8 cellular contexts compared by ENCODE assay signal in the genomic region with DNA sequence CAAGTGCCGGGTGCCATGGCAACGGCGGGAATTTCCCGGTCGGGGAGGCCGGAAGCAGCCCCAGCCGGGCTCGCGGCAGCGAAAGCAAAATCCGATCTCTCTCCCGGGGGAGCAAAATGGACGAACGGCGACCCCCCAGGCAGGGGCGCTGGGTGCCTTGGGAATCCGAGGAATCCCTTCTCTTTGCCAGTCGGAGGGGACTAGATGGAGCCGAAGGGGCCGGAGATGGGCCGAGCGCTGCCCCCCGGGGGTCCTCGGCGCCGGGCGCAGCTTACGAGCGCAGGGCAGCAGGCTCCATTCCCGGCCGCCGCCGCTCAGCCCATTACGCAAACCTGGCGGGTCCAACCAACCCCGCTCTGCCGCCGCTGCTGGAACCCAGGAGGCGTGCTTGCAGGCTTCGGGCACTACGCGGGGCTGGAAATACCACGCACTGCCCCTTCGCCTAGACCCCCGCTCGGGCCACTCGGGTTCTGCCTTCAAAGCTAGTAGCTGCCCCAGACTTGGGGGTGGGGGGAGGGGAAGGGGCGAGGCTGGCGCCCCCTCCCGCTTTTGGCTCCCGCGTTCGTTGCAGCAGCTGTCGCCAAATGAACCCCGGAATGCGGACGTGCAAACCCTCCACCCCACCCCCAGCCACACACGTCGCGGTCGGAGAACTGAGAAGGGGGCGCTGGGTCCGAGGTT. TPM values are rescaled to one million over a fixed set of nuclear protein-coding genes. Genes with fewer than 3 reads are reported as not detected.
DNase-seq lines count a peak whose midpoint lies in the region; ATAC-seq and TF ChIP-seq lines count a peak whose summit lies in the region.
"Not testable (repeated sequence)": the region's sequence is repeated elsewhere in the genome, so short reads cannot be mapped to it uniquely, and the experiment has no call there.

No MANE protein-coding gene starts in this region.

- not testable (repeated sequence) for TF ChIP-seq CTCF in fibroblast of pulmonary artery (IDR thresholded peaks at IDR 0.05; ENCODE audit: low read length, missing control alignments); tibial nerve (IDR thresholded peaks at IDR 0.05)

- H3K4me3 ChIP-seq in fibroblast of pulmonary artery (replicated peaks; ENCODE audit: low read depth, low read length), result peak overlapping the region; percentile 54
- H3K4me3 ChIP-seq in skin epidermis, result peak overlapping the region; percentile 53 to 81 (median 68)
- peak overlapping the region; percentile 50 to 74 (median 62) for H3K4me3 ChIP-seq in tibial nerve

- not testable (repeated sequence) for H3K36me3 Mint-ChIP-seq in activated naive CD8-positive, alpha-beta T cell treated with anti-CD3 and anti-CD28 coated beads, Interleukin-2, amount 10 ng/mL, durations not matched to agents 7 days and 5 days

- H3K9me3 Mint-ChIP-seq in activated naive CD8-positive, alpha-beta T cell treated with anti-CD3 and anti-CD28 coated beads, Interleukin-2, amount 10 ng/mL, durations not matched to agents 7 days and 5 days, result not testable (repeated sequence)

- not testable (repeated sequence) for TF ChIP-seq EP300 in tibial nerve (IDR thresholded peaks at IDR 0.05)

- peak; percentile 54 for DNase-seq in NAMALWA (ENCODE audit: low spot score)
- DNase-seq in activated CD4-positive, alpha-beta T cell treated with anti-CD3 and anti-CD28 coated beads for 24 hours (ENCODE audit: low read depth in 2 of 2), result peak; percentile 11 to 28
- DNase-seq in activated naive CD8-positive, alpha-beta T cell treated with anti-CD3 and anti-CD28 coated beads, Interleukin-2, amount 10 ng/mL, durations not matched to agents 7 days and 5 days, result peak; percentile 62
- DNase-seq in fibroblast of pulmonary artery (ENCODE audit: low read depth); tibial nerve (ENCODE audit: low spot score in 2 of 2): not testable (repeated sequence)
- DNase-seq in medulla oblongata (ENCODE audit: extremely low spot score), result peak; percentile 2

- H3K27ac Mint-ChIP-seq in activated naive CD8-positive, alpha-beta T cell treated with anti-CD3 and anti-CD28 coated beads, Interleukin-2, amount 10 ng/mL, durations not matched to agents 7 days and 5 days, result peak overlapping the region; percentile 73

- H3K27me3 ChIP-seq in tibial nerve, result not testable (repeated sequence)

- not testable (repeated sequence) for TF ChIP-seq POLR2A in tibial nerve (IDR thresholded peaks at IDR 0.05)

- not testable (repeated sequence) for H3K36me3 ChIP-seq in ES-I3 (ENCODE audit: insufficient read depth, low read length); tibial nerve

- POLR2A ChIA-PET in activated naive CD8-positive, alpha-beta T cell treated with anti-CD3 and anti-CD28 coated beads, Interleukin-2, amount 10 ng/mL, durations not matched to agents 7 days and 5 days (lab: Charles Lee), result interaction anchor here (1.3 kb wide), 1 partner anchor 125 kb away, joined by 3 read pairs; no protein-coding TSS in a partner anchor

- H3K27ac ChIP-seq in skin epidermis (peak overlapping the region; percentile 69 to 96 (median 87)), tibial nerve (peak overlapping the region in 3 of 4 donors; percentile 62 to 88 (median 80))

- not testable (repeated sequence) for H3K27me3 Mint-ChIP-seq in activated naive CD8-positive, alpha-beta T cell treated with anti-CD3 and anti-CD28 coated beads, Interleukin-2, amount 10 ng/mL, durations not matched to agents 7 days and 5 days

- H3K4me3 Mint-ChIP-seq in activated naive CD8-positive, alpha-beta T cell treated with anti-CD3 and anti-CD28 coated beads, Interleukin-2, amount 10 ng/mL, durations not matched to agents 7 days and 5 days, result peak overlapping the region; percentile 69

- peak overlapping the region; percentile 48 for H3K9ac ChIP-seq in ES-I3 (ENCODE audit: low read depth, low read length)

- WGBS in tibial nerve, 2 donors, result 0 to 1% methylated on average over 27 to 36 of the region's 63 CpGs

- H3K4me1 ChIP-seq in ES-I3 (ENCODE audit: insufficient read depth, low read length); tibial nerve: not testable (repeated sequence)

- not testable (repeated sequence) for H3K9me3 ChIP-seq in ES-I3 (ENCODE audit: control insufficient read depth, insufficient read depth, low read length); tibial nerve

- ATAC-seq in activated naive CD8-positive, alpha-beta T cell treated with anti-CD3 and anti-CD28 coated beads, Interleukin-2, amount 10 ng/mL, durations not matched to agents 7 days and 5 days (ENCODE audit: low read depth), result not testable (repeated sequence)

- H3K4me1 Mint-ChIP-seq in activated naive CD8-positive, alpha-beta T cell treated with anti-CD3 and anti-CD28 coated beads, Interleukin-2, amount 10 ng/mL, durations not matched to agents 7 days and 5 days, result not testable (repeated sequence)

RNA-seq across cellular contexts. Expression of gene PPIAL4G, which starts 24.1 kb away (rescaled TPM):
- total RNA-seq in activated naive CD8-positive, alpha-beta T cell treated with anti-CD3 and anti-CD28 coated beads, Interleukin-2, amount 10 ng/mL, durations not matched to agents 7 days and 5 days, result 1 to 10 TPM; 1.6 to 1.8 TPM
- not detected for total RNA-seq in tibial nerve
